In the genomic region with DNA sequence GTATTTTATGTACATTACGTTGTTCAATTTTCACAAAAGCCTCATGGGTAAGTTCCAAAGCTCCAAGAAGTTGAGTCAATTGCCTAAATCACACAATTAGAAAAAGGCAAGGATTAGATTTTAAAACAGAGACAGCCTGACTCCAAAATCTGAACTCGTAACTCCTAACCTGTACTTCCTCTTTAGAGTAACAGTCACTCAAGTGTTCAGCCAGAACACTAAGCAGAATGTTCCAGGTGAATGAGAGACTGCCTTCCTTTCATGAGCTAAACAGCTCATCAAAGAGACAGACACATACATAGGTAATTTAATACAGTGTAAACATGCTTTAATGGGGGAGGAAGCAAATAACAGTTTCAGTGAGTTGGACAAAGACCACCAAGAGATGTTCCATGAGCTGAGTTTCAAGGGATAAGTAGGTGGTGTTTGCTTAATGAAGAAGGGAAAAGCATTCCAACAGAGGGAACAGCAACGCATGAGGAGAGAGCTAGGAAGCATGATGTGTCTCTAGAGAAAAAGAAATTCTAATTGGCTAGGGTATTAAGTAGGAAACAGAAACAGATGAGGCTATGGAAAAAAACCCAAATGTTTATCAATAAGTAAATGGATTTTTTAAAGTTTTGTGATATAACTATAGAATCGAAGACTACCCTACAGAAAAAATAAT, we compare ENCODE assay signal across 1 cellular context.
TF ChIP-seq lines count a peak whose summit lies in the region.

No MANE protein-coding gene starts in this region.

TF ChIP-seq in H1, 55 proteins besides CTCF, POLR2A, EP300 and RAD21:
- no peak for TF ChIP-seq NRF1 (IDR thresholded peaks at IDR 0.05; ENCODE audit: low read depth, low read length)
- no peak for TF ChIP-seq TAF7 (optimal IDR thresholded peaks at IDR 0.05; ENCODE audit: borderline replicate concordance, low read depth, low read length)
- TF ChIP-seq KDM5A (IDR thresholded peaks at IDR 0.05; ENCODE audit: low read length): no peak
- TF ChIP-seq KDM1A (IDR thresholded peaks at IDR 0.05; ENCODE audit: borderline replicate concordance, low read length): 0 out of 2 replicates have a peak, but pooled peaks have one; percentile 60
- no peak for TF ChIP-seq ATF3 (IDR thresholded peaks at IDR 0.05; ENCODE audit: insufficient read depth, low read depth, low read length)
- no peak for TF ChIP-seq SIX5 (IDR thresholded peaks at IDR 0.05; ENCODE audit: low read depth, low read length)
- TF ChIP-seq HDAC2 (IDR thresholded peaks at IDR 0.05; ENCODE audit: borderline replicate concordance in 1 of 2, low read depth in 2 of 2, low read length in 2 of 2): 0 out of 4 replicates have a peak, but pooled peaks of 1 of the 2 experiments have one; percentile 63
- no peak for TF ChIP-seq CEBPB (IDR thresholded peaks at IDR 0.05; ENCODE audit: low read depth, low read length)
- no peak for TF ChIP-seq TCF12 (IDR thresholded peaks at IDR 0.05; ENCODE audit: low read depth, low read length)
- no peak for TF ChIP-seq GABPA (IDR thresholded peaks at IDR 0.05; ENCODE audit: borderline replicate concordance, insufficient read depth, low read length)
- no peak for TF ChIP-seq CHD7 (IDR thresholded peaks at IDR 0.05; ENCODE audit: insufficient replicate concordance, low read length)
- TF ChIP-seq NANOG (IDR thresholded peaks at IDR 0.05; ENCODE audit: insufficient read depth, low read depth, low read length, poor library complexity, severe bottlenecking): no peak
- no peak for TF ChIP-seq MAX (IDR thresholded peaks at IDR 0.05)
